In genomic region chr14:104800600-104801283, GRCh38 we compare ENCODE assay signal across 8 cellular contexts. TPM values are rescaled to one million over a fixed set of nuclear protein-coding genes. Genes with fewer than 3 reads are reported as not detected.
A peak's percentile ranks its signal among the peaks of the same experiment; 100 is the strongest.
DNase-seq lines count a peak whose midpoint lies in the region; ATAC-seq and TF ChIP-seq lines count a peak whose summit lies in the region.

TSS of gene ZBTB42 (plus strand) at chr14:104801101. CDS start at chr14:104801198, 97 bp downstream.

- H3K4me1 ChIP-seq in BLaER1: peaks cover 91% of the 10 kb centered on the region

- ATAC-seq in GM19372 (IDR thresholded peaks at IDR 0.05; ENCODE audit: low read depth, unreplicated experiment) (peak; percentile 39), HG02798 (IDR thresholded peaks at IDR 0.05; ENCODE audit: poor library complexity, unreplicated experiment) (no peak)

- peaks cover 40% of the 10 kb centered on the region for H4K20me1 ChIP-seq in BLaER1

- no peaks in the 10 kb centered on the region for H3K9me3 ChIP-seq in BLaER1

- peaks cover 0 to 7% (median 0%) of the 10 kb centered on the region in 5 experiments for H3K9me3 Mint-ChIP-seq in brain

- H3K4me1 Mint-ChIP-seq in brain: peaks cover 32% of the 10 kb centered on the region

- H3K27me3 ChIP-seq in BLaER1: peaks cover 24% of the 10 kb centered on the region; the same call in 1 of the 2 replicates
- no peaks in the 10 kb centered on the region for H3K27me3 ChIP-seq in kidney epithelial cell (ENCODE audit: control insufficient read depth, insufficient read depth, low read length)

- no peaks in the 10 kb centered on the region for H3K36me3 ChIP-seq in BLaER1
- H3K36me3 ChIP-seq in kidney epithelial cell (ENCODE audit: control insufficient read depth, insufficient read depth, low read length): no peaks in the 10 kb centered on the region

- peak within 1 kb of the TSS; percentile 84 to 89 (median 85) for H3K4me3 Mint-ChIP-seq in brain

- H3K4me3 ChIP-seq in BLaER1 (peak within 1 kb of the TSS; percentile 76), kidney epithelial cell (ENCODE audit: low read depth, low read length) (peak within 1 kb of the TSS; percentile 62)

- peaks cover 32% of the 10 kb centered on the region for H3K27me3 Mint-ChIP-seq in brain

- H3K4me2 ChIP-seq in BLaER1: peak within 1 kb of the TSS; percentile 98

- DNase-seq in HuH-7.5 (ENCODE audit: low spot score) (peak; percentile 92), T-helper 9 cell (peak; percentile 59), kidney epithelial cell (ENCODE audit: low read depth) (no peak)
- peak; percentile 56 to 57 for DNase-seq in stimulated activated CD4-positive, alpha-beta T cell treated with anti-CD3 and anti-CD28 coated beads, Interleukin-2, amount 100 ng/mL, for 48 hours

- TF ChIP-seq CTCF in brain (conservative IDR thresholded peaks at IDR 0.05) (no peak), kidney epithelial cell (IDR thresholded peaks at IDR 0.05; ENCODE audit: insufficient read depth, low read length, poor library complexity, severe bottlenecking) (no peak)

- H3K27ac Mint-ChIP-seq in brain: peak within 1 kb of the TSS; percentile 72 to 92 (median 82)

- H3K9ac ChIP-seq in BLaER1: peak within 1 kb of the TSS; percentile 76

- peak within 1 kb of the TSS; percentile 78 for H3K27ac ChIP-seq in BLaER1

- no peaks in the 10 kb centered on the region for H3K36me3 Mint-ChIP-seq in brain

RNA-seq across cellular contexts. Expression of gene ZBTB42, which starts in this region (rescaled TPM):
- polyA plus RNA-seq in brain (ENCODE audit: insufficient read depth, low read depth, low replicate concordance): 2.2 TPM
- total RNA-seq in kidney epithelial cell: 8.4 and 13.8 TPM in 2 replicates
